In the genomic region with DNA sequence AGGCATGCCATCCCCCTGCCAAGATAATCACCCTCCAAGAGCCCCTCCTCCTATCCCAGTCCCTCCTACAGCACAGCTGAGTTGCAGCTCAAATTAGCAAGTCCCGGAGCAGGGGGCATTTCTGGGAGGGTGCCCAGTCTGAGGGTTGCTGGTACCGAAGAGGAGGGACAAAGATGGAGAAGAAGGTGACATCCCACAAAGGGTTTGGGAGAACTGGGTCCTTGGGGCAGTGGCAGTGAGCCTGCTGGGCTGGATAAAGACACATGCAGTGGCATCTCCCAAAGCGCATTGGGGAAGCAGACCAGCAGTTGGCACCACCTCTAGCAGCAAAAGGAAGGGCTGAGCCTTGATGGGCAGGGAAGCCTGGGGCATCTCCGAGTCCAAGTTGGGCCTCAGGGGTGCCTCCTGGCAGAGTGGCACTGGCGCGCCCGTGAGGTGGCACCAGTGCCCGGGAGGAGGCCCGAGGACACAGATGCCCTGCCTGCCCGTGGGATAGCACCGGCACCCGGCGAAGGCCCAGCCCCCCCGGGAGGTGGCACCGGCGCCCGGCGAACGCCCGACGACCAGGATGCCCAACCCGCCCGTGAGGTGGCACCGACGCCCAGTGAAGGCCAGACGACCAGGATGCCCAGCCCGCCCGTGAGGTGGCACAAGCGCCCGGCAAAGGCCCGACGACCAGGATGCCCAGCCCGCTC, we compare ENCODE assay signal across 8 cellular contexts. TPM values are rescaled to one million over a fixed set of nuclear protein-coding genes. Genes with fewer than 3 reads are reported as not detected.
DNase-seq lines count a peak whose midpoint lies in the region; ATAC-seq and TF ChIP-seq lines count a peak whose summit lies in the region.

No MANE protein-coding gene starts in this region.

- no peaks in the 10 kb centered on the region for H3K27me3 ChIP-seq in HUES6 (ENCODE audit: control insufficient read depth, insufficient read depth, low read length)
- no peaks in the 10 kb centered on the region for H3K27me3 ChIP-seq in heart right ventricle
- H3K27me3 ChIP-seq in psoas muscle (ENCODE audit: insufficient read depth in 3 of 3, low read length in 2 of 3) = no peaks in the 10 kb centered on the region

- no peaks in the 10 kb centered on the region for H3K9me3 Mint-ChIP-seq in activated naive CD4-positive, alpha-beta T cell treated with anti-CD3 and anti-CD28 coated beads, Interleukin-2, amount 50 U/mL, for 72 hours

- H3K4me3 ChIP-seq in HUES6 (ENCODE audit: low read depth, low read length) (peak overlapping the region; percentile 72), heart right ventricle (peak overlapping the region; percentile 73 to 97 (median 94)), psoas muscle (peak overlapping the region; percentile 94)

- DNase-seq in AG08396 (ENCODE audit: low spot score) = peak; percentile 25
- DNase-seq in activated naive CD4-positive, alpha-beta T cell treated with anti-CD3 and anti-CD28 coated beads, Interleukin-2, amount 50 U/mL, for 72 hours (ENCODE audit: low spot score in 2 of 2) = peak in 1 of 2 donors; percentile 22
- peak; percentile 60 to 67 for DNase-seq in heart right ventricle
- DNase-seq in psoas muscle = peak in 1 of 2 donors; percentile 83
- no peak for DNase-seq in amniotic stem cell (lab: John Stamatoyannopoulos, UW)
- no peak for DNase-seq in SHP77 treated with DMSO at 0.1 percent for 48 hours (lab: John Stamatoyannopoulos, UW)

- no peaks in the 10 kb centered on the region for H3K36me3 Mint-ChIP-seq in activated naive CD4-positive, alpha-beta T cell treated with anti-CD3 and anti-CD28 coated beads, Interleukin-2, amount 50 U/mL, for 72 hours

- H3K4me1 ChIP-seq in HUES6 (ENCODE audit: control insufficient read depth, insufficient read depth, low read length) = 0 out of 2 replicates have a peak, but pooled peaks cover 2% of the 10 kb centered on the region
- H3K4me1 ChIP-seq in heart right ventricle = peaks cover 4 to 61% (median 33%) of the 10 kb centered on the region in 9 donors
- H3K4me1 ChIP-seq in psoas muscle = peaks cover 32% of the 10 kb centered on the region

- H3K9me3 ChIP-seq in HUES6 (ENCODE audit: control insufficient read depth, insufficient read depth, low read depth, low read length) (no peaks in the 10 kb centered on the region), heart right ventricle (no peaks in the 10 kb centered on the region), psoas muscle (no peaks in the 10 kb centered on the region)

- peak overlapping the region; percentile 77 to 85 for H3K27ac Mint-ChIP-seq in activated naive CD4-positive, alpha-beta T cell treated with anti-CD3 and anti-CD28 coated beads, Interleukin-2, amount 50 U/mL, for 72 hours

- H3K36me3 ChIP-seq in HUES6 (ENCODE audit: control insufficient read depth, insufficient read depth, low read length) = no peaks in the 10 kb centered on the region
- H3K36me3 ChIP-seq in heart right ventricle = no peaks in the 10 kb centered on the region
- H3K36me3 ChIP-seq in psoas muscle (ENCODE audit: insufficient read depth in 1 of 2, low read depth in 1 of 2) = no peaks in the 10 kb centered on the region

- ATAC-seq in activated naive CD4-positive, alpha-beta T cell treated with anti-CD3 and anti-CD28 coated beads, Interleukin-2, amount 50 U/mL, for 72 hours = peak in 1 of 2 donors; percentile 0
- peak in 6 of 8 donors; percentile 6 to 63 (median 22) for ATAC-seq in heart right ventricle
- peak; percentile 19 to 43 (median 36) for ATAC-seq in psoas muscle
- ATAC-seq in HG02610 (IDR thresholded peaks at IDR 0.05; ENCODE audit: unreplicated experiment) = no peak

- WGBS in heart right ventricle, 2 donors = 2% methylated on average over 33 of the region's 33 CpGs
- WGBS in psoas muscle, 3 donors = 0 to 3% (median 2%) methylated on average over 26 to 33 of the region's 33 CpGs

- peak overlapping the region; percentile 47 for H3K9ac ChIP-seq in HUES6 (ENCODE audit: low read length)

- TF ChIP-seq CTCF in heart right ventricle (IDR thresholded peaks at IDR 0.05) (peak in 1 of 9 donors; percentile 8), psoas muscle (IDR thresholded peaks at IDR 0.05) (no peak)

- H3K27ac ChIP-seq in HUES6 (ENCODE audit: low read depth, low read length) (no peak overlapping the region), heart right ventricle (peak overlapping the region; percentile 79 to 96 (median 94)), psoas muscle (peak overlapping the region; percentile 96)

- intact Hi-C loops in heart right ventricle (cut with DNase I) (loop anchor here in 8 of 10 donors (1.0 to 10.0 kb wide), 10 partner anchors 39 to 94 kb away; a partner anchor contains a TSS), psoas muscle (cut with DNase I) (loop anchor here (2.0 to 5.0 kb wide), 2 partner anchors 61 kb away; no protein-coding TSS in a partner anchor)

RNA-seq across cellular contexts. Expression of a gene that starts 0.6 kb away (rescaled TPM):
- 10 to 100 TPM; 16.3 to 19.8 TPM for total RNA-seq in activated naive CD4-positive, alpha-beta T cell treated with anti-CD3 and anti-CD28 coated beads, Interleukin-2, amount 50 U/mL, for 72 hours
- 100 to 1,000 TPM; 174 to 331 (median 290) TPM for total RNA-seq in heart right ventricle
- 100 to 1,000 TPM in 1 of 2 donors, 10 to 100 TPM in 1; 46.4 to 114 TPM for polyA plus RNA-seq in heart right ventricle
- 10 to 100 TPM; 72.0 to 89.8 (median 87.2) TPM for total RNA-seq in psoas muscle
- 10 to 100 TPM; 13.3 to 48.4 (median 27.6) TPM for polyA plus RNA-seq in psoas muscle

RNA-seq across cellular contexts. Expression of a gene that starts 1.1 kb away (rescaled TPM):
- total RNA-seq in activated naive CD4-positive, alpha-beta T cell treated with anti-CD3 and anti-CD28 coated beads, Interleukin-2, amount 50 U/mL, for 72 hours = under 1 TPM; 0.05 to 0.12 TPM
- total RNA-seq in heart right ventricle (1 to 10 TPM; 1.1 to 2.6 (median 2.0) TPM), psoas muscle (1 to 10 TPM in 1 of 4 donors, under 1 TPM in 3; 0.39 to 1.8 (median 0.73) TPM)
- polyA plus RNA-seq in heart right ventricle (1 to 10 TPM in 1 of 2 donors, under 1 TPM in 1; 0.55 to 3.0 TPM), psoas muscle (1 to 10 TPM in 1 of 3 donors, under 1 TPM in 2; 0.61 to 1.6 (median 0.69) TPM)

Comparison
In these comparisons a context has a peak if more than half of its experiments do, and no peak if none do; other contexts are left out.
1. DNase-seq: peak in AG08396 (single experiment) and heart right ventricle (2 of 2); none in amniotic stem cell (single experiment) and SHP77 treated with DMSO at 0.1 percent for 48 hours (single experiment).
2. Peak in every context shown above with its lines, with median percentiles within 50 percentile points of each other: H3K4me3 ChIP-seq.